In the genomic region with DNA sequence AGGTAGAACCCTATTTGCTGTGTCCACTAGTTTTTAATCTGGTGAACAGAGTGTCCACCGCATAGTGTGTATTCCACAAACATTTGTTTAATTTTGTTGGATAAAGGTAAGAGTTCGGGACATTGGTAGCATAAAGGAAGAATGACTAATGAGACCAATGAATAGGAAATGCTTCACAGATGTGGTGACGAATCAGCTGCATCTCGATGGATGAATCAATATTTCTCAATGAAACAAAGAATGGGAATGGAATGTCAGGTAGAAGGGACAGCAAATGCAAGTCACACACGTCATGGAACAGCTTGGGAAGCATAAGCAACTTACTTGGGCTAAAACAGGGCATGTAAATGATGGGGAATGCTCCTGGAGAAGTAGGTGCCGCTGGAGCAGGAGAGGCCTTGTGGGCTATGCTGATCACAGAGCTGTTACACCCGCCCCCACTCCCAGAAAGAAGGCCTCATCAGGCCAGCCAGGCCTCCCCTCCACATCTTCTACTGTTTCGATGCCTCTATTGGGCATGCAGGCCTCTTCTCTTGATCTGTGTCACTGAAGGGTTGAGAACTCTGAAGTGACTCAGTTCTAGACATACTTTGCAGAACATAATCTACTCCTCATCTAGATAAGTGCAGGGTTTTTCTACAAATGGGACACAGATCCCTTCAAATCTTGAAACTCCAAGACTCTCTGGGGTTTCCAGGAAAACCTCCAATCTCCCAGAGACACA, we compare ENCODE assay signal across 18 cellular contexts.
DNase-seq lines count a peak whose midpoint lies in the region; ATAC-seq and TF ChIP-seq lines count a peak whose summit lies in the region.
"Had no signal": no experiment of that assay in that cellular context is flagged by ENCODE, and none has a peak within 500 bp of the region (broad histone marks: within the 10 kb centered on the region; RNA-seq: fewer than 3 reads in every experiment).

No MANE protein-coding gene starts in this region.

- no peak overlapping the region for H3K4me3 ChIP-seq in osteoblast (ENCODE audit: insufficient read depth, low read length)
- no peak overlapping the region for H3K4me3 ChIP-seq in upper lobe of right lung
- H3K4me3 ChIP-seq: adrenal gland, gastroesophageal sphincter, left lung, stomach had no signal

- H3K79me2 ChIP-seq in osteoblast (ENCODE audit: insufficient read depth, low read length): no peaks in the 10 kb centered on the region

- H3K27me3 ChIP-seq in osteoblast (ENCODE audit: insufficient read depth, low read length) (no peaks in the 10 kb centered on the region), upper lobe of right lung (no peaks in the 10 kb centered on the region)
- H3K27me3 ChIP-seq: adrenal gland, gastroesophageal sphincter, left lung, neutrophil, stomach had no signal

- no peak overlapping the region for H3K27ac ChIP-seq in osteoblast (ENCODE audit: low read depth, low read length)
- no peak overlapping the region for H3K27ac ChIP-seq in upper lobe of right lung
- H3K27ac ChIP-seq: adrenal gland, gastroesophageal sphincter, left lung, neutrophil, stomach had no signal

- no peak overlapping the region for H3K27ac Mint-ChIP-seq in activated T-cell treated with anti-CD3 and anti-CD28 coated beads, Interleukin-2, amount 50 U/mL, for 72 hours
- H3K27ac Mint-ChIP-seq: activated CD4-positive, alpha-beta T cell treated with anti-CD3 and anti-CD28 coated beads, Interleukin-2, amount 10 ng/mL, durations not matched to agents 7 days and 5 days; activated T-helper 2 cell treated with anti-CD3 and anti-CD28 coated beads, Interferon-gamma antibody, Interleukin-2, Interleukin-4, amounts not matched to agents 10 μg/mL and 5 μg/mL and 100 μg/mL, durations not matched to agents 14 hours and 24 hours and 36 hours had no signal

- H3K9me3 ChIP-seq in osteoblast (ENCODE audit: low read depth, low read length) (no peaks in the 10 kb centered on the region), upper lobe of right lung (no peaks in the 10 kb centered on the region)
- H3K9me3 ChIP-seq: adrenal gland, gastroesophageal sphincter, neutrophil, SK-N-SH, stomach had no signal

- H2AFZ ChIP-seq in osteoblast (ENCODE audit: low read length): peak overlapping the region; percentile 27

- H3K4me2 ChIP-seq in osteoblast (ENCODE audit: insufficient read depth, low read length): no peak overlapping the region
- H3K4me2 ChIP-seq: SK-N-SH had no signal

- H4K20me1 ChIP-seq in osteoblast (ENCODE audit: insufficient read depth, low read length): no peaks in the 10 kb centered on the region

- peak; percentile 64 to 88 for ATAC-seq in activated T-cell treated with anti-CD3 and anti-CD28 coated beads, Interleukin-2, amount 50 U/mL, for 72 hours (replicated peaks in 1 of 2)
- no peak for ATAC-seq in upper lobe of right lung
- ATAC-seq: gastroesophageal sphincter, left lung had no signal

- TF ChIP-seq CTCF in osteoblast (IDR thresholded peaks at IDR 0.05; ENCODE audit: extremely low read depth, low read depth, low read length) (no peak), upper lobe of right lung (IDR thresholded peaks at IDR 0.05) (no peak)

- peaks cover 18% of the 10 kb centered on the region for H3K4me1 Mint-ChIP-seq in activated T-cell treated with anti-CD3 and anti-CD28 coated beads, Interleukin-2, amount 50 U/mL, for 72 hours (ENCODE audit: low read depth)
- H3K4me1 Mint-ChIP-seq: activated CD4-positive, alpha-beta T cell treated with anti-CD3 and anti-CD28 coated beads, Interleukin-2, amount 10 ng/mL, durations not matched to agents 7 days and 5 days had no signal

- H3K4me1 ChIP-seq in osteoblast (ENCODE audit: insufficient read depth, low read length) (peaks cover 24% of the 10 kb centered on the region), upper lobe of right lung (peaks cover under 1% of the 10 kb centered on the region)
- H3K4me1 ChIP-seq: adrenal gland, gastroesophageal sphincter, stomach had no signal

- peaks cover 0 to 3% of the 10 kb centered on the region in 2 donors for H3K36me3 Mint-ChIP-seq in activated T-cell treated with anti-CD3 and anti-CD28 coated beads, Interleukin-2, amount 50 U/mL, for 72 hours (ENCODE audit: insufficient read depth in 2 of 2)

- in situ Hi-C loops in ACHN (cut with HindIII; ENCODE audit: low pct_ligation_motif_present, low pct_unique_long_range_greater_than_20kb, low sequenced_read_pairs): no loop called here

- peak; percentile 4 to 15 for DNase-seq in activated T-cell treated with anti-CD3 and anti-CD28 coated beads, Interleukin-2, amount 50 U/mL, for 72 hours
- no peak for DNase-seq in activated T-cell treated with anti-CD3 and anti-CD28 coated beads, Interleukin-2, amount 50 U/mL, for 1 hour
- DNase-seq in HS-5 (ENCODE audit: low read depth) (peak; percentile 83), dermis blood vessel endothelial cell (peak; percentile 78), osteoblast (ENCODE audit: insufficient read length, low spot score, missing footprints) (peak; percentile 3), ACHN (no peak), NCI-H1694 (lab: John Stamatoyannopoulos, UW) (no peak), upper lobe of right lung (no peak)
- DNase-seq: activated CD4-positive, alpha-beta T cell treated with anti-CD3 and anti-CD28 coated beads, Interleukin-2, amount 10 ng/mL, durations not matched to agents 7 days and 5 days; adrenal gland; Caco-2; left lung; NCI-H1105; SK-N-SH; stomach had no signal

- H3K4me3 Mint-ChIP-seq in activated T-cell treated with anti-CD3 and anti-CD28 coated beads, Interleukin-2, amount 50 U/mL, for 72 hours: no peak overlapping the region
- H3K4me3 Mint-ChIP-seq: activated CD4-positive, alpha-beta T cell treated with anti-CD3 and anti-CD28 coated beads, Interleukin-2, amount 10 ng/mL, durations not matched to agents 7 days and 5 days had no signal

- no peaks in the 10 kb centered on the region for H3K36me3 ChIP-seq in osteoblast (ENCODE audit: insufficient read depth, low read length)
- H3K36me3 ChIP-seq in upper lobe of right lung: no peaks in the 10 kb centered on the region
- H3K36me3 ChIP-seq: adrenal gland, gastroesophageal sphincter, left lung, neutrophil, stomach had no signal

- H3K27me3 Mint-ChIP-seq in activated T-cell treated with anti-CD3 and anti-CD28 coated beads, Interleukin-2, amount 50 U/mL, for 72 hours (ENCODE audit: low read depth): peaks cover 7% of the 10 kb centered on the region
- H3K27me3 Mint-ChIP-seq: activated CD4-positive, alpha-beta T cell treated with anti-CD3 and anti-CD28 coated beads, Interleukin-2, amount 10 ng/mL, durations not matched to agents 7 days and 5 days had no signal

- intact Hi-C loops in upper lobe of right lung (cut with DNase I): no loop called here

- peaks cover 0 to 3% of the 10 kb centered on the region in 2 donors for H3K9me3 Mint-ChIP-seq in activated T-cell treated with anti-CD3 and anti-CD28 coated beads, Interleukin-2, amount 50 U/mL, for 72 hours
- H3K9me3 Mint-ChIP-seq: activated CD4-positive, alpha-beta T cell treated with anti-CD3 and anti-CD28 coated beads, Interleukin-2, amount 10 ng/mL, durations not matched to agents 7 days and 5 days; activated T-helper 2 cell treated with anti-CD3 and anti-CD28 coated beads, Interferon-gamma antibody, Interleukin-2, Interleukin-4, amounts not matched to agents 10 μg/mL and 5 μg/mL and 100 μg/mL, durations not matched to agents 14 hours and 24 hours and 36 hours had no signal

Comparison
In these comparisons a context has a peak if more than half of its experiments do, and no peak if none do; other contexts are left out.
1. DNase-seq: peak in activated T-cell treated with anti-CD3 and anti-CD28 coated beads, Interleukin-2, amount 50 U/mL, for 72 hours (2 of 2), HS-5 (single experiment), dermis blood vessel endothelial cell (single experiment) and osteoblast (single experiment); none in activated T-cell treated with anti-CD3 and anti-CD28 coated beads, Interleukin-2, amount 50 U/mL, for 1 hour (single experiment), ACHN (single experiment), NCI-H1694 (single experiment) and upper lobe of right lung (single experiment).